Comparison of ENCODE assay signal across 11 cellular contexts in genomic region chr7:12706900-12707536, GRCh38.
A peak's percentile ranks its signal among the peaks of the same experiment; 100 is the strongest.
DNase-seq lines count a peak whose midpoint lies in the region; ATAC-seq lines count a peak whose summit lies in the region.
"Had no signal": no experiment of that assay in that cellular context is flagged by ENCODE, and none has a peak within 500 bp of the region (broad histone marks: within the 10 kb centered on the region; RNA-seq: fewer than 3 reads in every experiment).

No MANE protein-coding gene starts in this region.

- DNase-seq in COLO668 (lab: John Stamatoyannopoulos, UW; ENCODE audit: unreplicated experiment) (peak; percentile 64), NCI-H1436 treated with DMSO at 0.1 percent for 48 hours (lab: John Stamatoyannopoulos, UW) (peak; percentile 57), SW480 (ENCODE audit: low spot score) (peak; percentile 97), islet precursor cell (peak; percentile 85)
- DNase-seq in activated CD8-positive, alpha-beta memory T cell treated with anti-CD3 and anti-CD28 coated beads for 24 hours: no peak
- DNase-seq: activated T-cell treated with anti-CD3 and anti-CD28 coated beads, Interleukin-2, amount 50 U/mL, for 24 hours; stimulated activated CD4-positive, alpha-beta T cell treated with anti-CD3 and anti-CD28 coated beads, Interleukin-12 subunit alpha, Interleukin-12 subunit beta, amount 100 ng/mL, for 4 hours had no signal

- no peak for ATAC-seq in HG03565 (IDR thresholded peaks at IDR 0.05; ENCODE audit: unreplicated experiment)
- ATAC-seq in GM19397 (IDR thresholded peaks at IDR 0.05; ENCODE audit: unreplicated experiment): no peak
- ATAC-seq in HG03280 (IDR thresholded peaks at IDR 0.05; ENCODE audit: unreplicated experiment): no peak
- ATAC-seq: stimulated activated memory B cell treated with anti-CD40 and anti-IgM and Interleukin-4, amounts not matched to agents 10 μg/mL and 1 μg/mL and 100 μg/mL, for 72 hours had no signal
